In genomic region chr20:54494303-54495006, GRCh38 we compare ENCODE assay signal across 1 cellular context.
A peak's percentile ranks its signal among the peaks of the same experiment; 100 is the strongest.
TF ChIP-seq lines count a peak whose summit lies in the region.

No MANE protein-coding gene starts in this region.

TF ChIP-seq in SK-N-SH, 30 proteins besides CTCF, POLR2A, EP300 and RAD21 (continued from another document):
- TF ChIP-seq REST (IDR thresholded peaks at IDR 0.05; ENCODE audit: low read depth, low read length), result peak; percentile 65; the same call in 1 of the 2 replicates
